Comparison of ENCODE assay signal across 8 cellular contexts in genomic region chr10:28722065-28722803, GRCh38. TPM values are rescaled to one million over a fixed set of nuclear protein-coding genes. Genes with fewer than 3 reads are reported as not detected.
DNase-seq lines count a peak whose midpoint lies in the region; ATAC-seq and TF ChIP-seq lines count a peak whose summit lies in the region.

No MANE protein-coding gene starts in this region.

- peaks cover 75% of the 10 kb centered on the region for H3K27me3 Mint-ChIP-seq in activated naive CD8-positive, alpha-beta T cell treated with anti-CD3 and anti-CD28 coated beads for 36 hours

- CTCF ChIA-PET in A673 (lab: Charles Lee): interaction anchor here (0.6 to 0.7 kb wide), 3 partner anchors 42 to 99 kb away, joined by 3 to 5 read pairs (median 4); no protein-coding TSS in a partner anchor

- peak overlapping the region; percentile 47 for H2AFZ ChIP-seq in hepatocyte

- H3K36me3 ChIP-seq in A673 (ENCODE audit: insufficient read depth, low read length, poor library complexity, severe bottlenecking) (no peaks in the 10 kb centered on the region), H7 (replicated peaks; ENCODE audit: control insufficient read depth, insufficient read depth, low read length) (no peaks in the 10 kb centered on the region), hepatocyte (replicated peaks; ENCODE audit: insufficient read depth, low read depth) (no peaks in the 10 kb centered on the region)

- POLR2A ChIA-PET in A673 (lab: Charles Lee; ENCODE audit: low non-redundant PET): interaction anchor here (0.7 kb wide), 1 partner anchor 32 kb away, joined by 4 read pairs; no protein-coding TSS in a partner anchor

- H3K4me3 Mint-ChIP-seq in activated naive CD8-positive, alpha-beta T cell treated with anti-CD3 and anti-CD28 coated beads for 36 hours: peak overlapping the region; percentile 29

- no peaks in the 10 kb centered on the region for H4K20me1 ChIP-seq in hepatocyte (ENCODE audit: insufficient read depth, poor library complexity, severe bottlenecking)

- 3% methylated on average over 45 of the region's 46 CpGs for WGBS in hepatocyte (ENCODE audit: low lambda C conversion rate, missing lambda C conversion rate)
- 3% methylated on average over 45 to 46 of the region's 46 CpGs for WGBS in lower leg skin, 2 donors

- H3K36me3 Mint-ChIP-seq in activated naive CD8-positive, alpha-beta T cell treated with anti-CD3 and anti-CD28 coated beads for 36 hours: no peaks in the 10 kb centered on the region

- H3K27me3 ChIP-seq in A673 (replicated peaks; ENCODE audit: insufficient read depth, low read depth, low read length, poor library complexity): no peaks in the 10 kb centered on the region
- peaks cover 12% of the 10 kb centered on the region for H3K27me3 ChIP-seq in H7 (ENCODE audit: control insufficient read depth, insufficient read depth, low read length)
- no peaks in the 10 kb centered on the region for H3K27me3 ChIP-seq in hepatocyte

- TF ChIP-seq CTCF in A673 (conservative IDR thresholded peaks at IDR 0.05; ENCODE audit: low read depth, low read length) (no peak), hepatocyte (IDR thresholded peaks at IDR 0.05; ENCODE audit: poor library complexity) (no peak), lower leg skin (IDR thresholded peaks at IDR 0.05) (no peak)

- peak overlapping the region; percentile 81 for H3K4me2 ChIP-seq in hepatocyte

- no peaks in the 10 kb centered on the region for H3K9me2 ChIP-seq in hepatocyte (replicated peaks; ENCODE audit: insufficient read depth)

- H3K9me3 ChIP-seq in A673 (ENCODE audit: low read depth, low read length, poor library complexity, severe bottlenecking) (no peaks in the 10 kb centered on the region), hepatocyte (ENCODE audit: low read depth) (no peaks in the 10 kb centered on the region)

- DNase-seq in A673 (ENCODE audit: low spot score): peak; percentile 81
- DNase-seq in H7: peak; percentile 71
- peak; percentile 3 for DNase-seq in activated naive CD8-positive, alpha-beta T cell treated with anti-CD3 and anti-CD28 coated beads for 36 hours
- peak; percentile 57 for DNase-seq in hepatocyte (ENCODE audit: low spot score)
- DNase-seq in posterior cingulate gyrus: peak; percentile 33 to 95 (median 64)
- no peak for DNase-seq in lower leg skin (ENCODE audit: low spot score in 2 of 2)
- DNase-seq in NCI-H1694 (lab: John Stamatoyannopoulos, UW): no peak

- peak overlapping the region; percentile 38 for H3K4me3 ChIP-seq in A673 (ENCODE audit: low read depth, low read length, poor library complexity, severe bottlenecking)
- peak overlapping the region; percentile 60 for H3K4me3 ChIP-seq in H7 (ENCODE audit: insufficient read depth, low read depth, low read length)
- peak overlapping the region; percentile 7 for H3K4me3 ChIP-seq in hepatocyte
- no peak overlapping the region for H3K4me3 ChIP-seq in lower leg skin (ENCODE audit: low read depth, poor library complexity, severe bottlenecking)

- H3K79me2 ChIP-seq in hepatocyte: no peaks in the 10 kb centered on the region

- H3K27ac Mint-ChIP-seq in activated naive CD8-positive, alpha-beta T cell treated with anti-CD3 and anti-CD28 coated beads for 36 hours: no peak overlapping the region

- no peak for TF ChIP-seq POLR2A in lower leg skin (IDR thresholded peaks at IDR 0.05)

- H3K27ac ChIP-seq in A673 (ENCODE audit: low read depth, low read length, poor library complexity, severe bottlenecking): no peak overlapping the region
- peak overlapping the region; percentile 20 for H3K27ac ChIP-seq in hepatocyte

- peaks cover 4% of the 10 kb centered on the region for H3K4me1 Mint-ChIP-seq in activated naive CD8-positive, alpha-beta T cell treated with anti-CD3 and anti-CD28 coated beads for 36 hours

- ATAC-seq in HG02970 (IDR thresholded peaks at IDR 0.05; ENCODE audit: low FRiP score, unreplicated experiment): no peak

- peaks cover 30% of the 10 kb centered on the region for H3K4me1 ChIP-seq in A673 (ENCODE audit: insufficient read depth, low read length, poor library complexity, severe bottlenecking)
- peaks cover 10% of the 10 kb centered on the region for H3K4me1 ChIP-seq in hepatocyte (ENCODE audit: insufficient read depth)

- intact Hi-C loops in A673 (cut with micrococcal nuclease; ENCODE audit: unreplicated experiment) (no loop called here), posterior cingulate gyrus (cut with DNase I) (loop anchor here (5.0 kb wide), 1 partner anchor 45 kb away; the partner anchor contains the start of gene BAMBI), lower leg skin (cut with DNase I; ENCODE audit: low total_unique reads) (no loop called here)

- H3K9me3 Mint-ChIP-seq in activated naive CD8-positive, alpha-beta T cell treated with anti-CD3 and anti-CD28 coated beads for 36 hours: no peaks in the 10 kb centered on the region

- no TSS peak for BruUV-seq in A673 (replicated peaks; lab: Mats Ljungman, UMichigan)

RNA-seq across cellular contexts. Expression of gene BAMBI, which starts 44.9 kb away (rescaled TPM):
- total RNA-seq in A673 (2021) (24.8 and 31.9 TPM in 2 replicates), hepatocyte (111 and 116 TPM in 2 replicates), lower leg skin (10 to 100 TPM in 2 of 4 donors, 1 to 10 TPM in 2; 4.0 to 14.8 (median 11.1) TPM)
- total RNA-seq in H7 (2014; rRNA removed; shearing (Covaris generic)): 74.9 and 79.1 TPM in 2 replicates
- total RNA-seq in activated naive CD8-positive, alpha-beta T cell treated with anti-CD3 and anti-CD28 coated beads for 36 hours: under 1 TPM; 0.44 to 0.68 TPM
- polyA plus RNA-seq in hepatocyte: 148 and 163 TPM in 2 replicates

Comparison
In these comparisons a context has a peak if more than half of its experiments do, and no peak if none do; other contexts are left out.
1. DNase-seq: peak in A673 (single experiment), H7 (single experiment), activated naive CD8-positive, alpha-beta T cell treated with anti-CD3 and anti-CD28 coated beads for 36 hours (single experiment), hepatocyte (single experiment) and posterior cingulate gyrus (10 of 10); none in lower leg skin (0 of 2) and NCI-H1694 (single experiment).